In genomic region chr11:103294516-103294915, GRCh38 we compare ENCODE assay signal across 22 cellular contexts.
"Had no signal": no experiment of that assay in that cellular context is flagged by ENCODE, and none has a peak within 500 bp of the region (broad histone marks: within the 10 kb centered on the region; RNA-seq: fewer than 3 reads in every experiment).

No MANE protein-coding gene starts in this region.

- ATAC-seq: activated CD8-positive, alpha-beta T cell treated with anti-CD3 and anti-CD28 coated beads for 36 hours; activated naive CD4-positive, alpha-beta T cell treated with anti-CD3 and anti-CD28 coated beads, Interleukin-2, amount 50 U/mL, for 72 hours; effector memory CD8-positive, alpha-beta T cell; left lung; natural killer cell; stimulated activated naive B cell treated with anti-CD40 and anti-IgM and Interleukin-4, amounts not matched to agents 10 μg/mL and 1 μg/mL and 100 μg/mL, for 72 hours; T-helper 17 cell had no signal

- H3K36me3 ChIP-seq: colonic mucosa, transverse colon, uterus, WERI-Rb-1 had no signal

- DNase-seq: activated CD4-positive, alpha-beta T cell treated with anti-CD3 and anti-CD28 coated beads, Interleukin-2, amount 10 ng/mL, durations not matched to agents 7 days and 5 days; activated CD4-positive, CD25-positive, alpha-beta regulatory T cell treated with anti-CD3 and anti-CD28 coated beads, Interleukin-2, amount 50 U/mL, for 72 hours; activated CD8-positive, alpha-beta T cell treated with anti-CD3 and anti-CD28 coated beads for 36 hours; activated gamma-delta T cell treated with Interleukin-2 at 50 U/mL for 16 hours; aorta; colonic mucosa; dorsolateral prefrontal cortex; effector memory CD8-positive, alpha-beta T cell; left lung; natural killer cell; retina; sigmoid colon; stimulated activated CD4-positive, alpha-beta T cell treated with anti-CD3 and anti-CD28 coated beads, Interleukin-2, amount 100 ng/mL, for 48 hours; stimulated activated CD8-positive, alpha-beta memory T cell treated with anti-CD3 and anti-CD28 coated beads, Interleukin-4, amount 100 ng/mL, for 48 hours; stimulated activated naive B cell treated with anti-CD40 and anti-IgM and Interleukin-4, amounts not matched to agents 10 μg/mL and 1 μg/mL and 100 μg/mL, for 72 hours; T-helper 17 cell; transverse colon; uterus; WERI-Rb-1 had no signal

- H3K9me3 ChIP-seq: colonic mucosa had no signal

- H3K27me3 ChIP-seq: colonic mucosa, dorsolateral prefrontal cortex, esophagus muscularis mucosa, left lung, sigmoid colon, transverse colon, uterus had no signal

- H3K4me1 ChIP-seq: colonic mucosa, esophagus muscularis mucosa, left lung, sigmoid colon, transverse colon, uterus had no signal

- H3K27ac ChIP-seq: colonic mucosa, dorsolateral prefrontal cortex, esophagus muscularis mucosa, left lung, sigmoid colon, transverse colon, uterus, WERI-Rb-1 had no signal

- H3K4me3 ChIP-seq: colonic mucosa, dorsolateral prefrontal cortex, esophagus muscularis mucosa, left lung, lung, sigmoid colon, transverse colon, uterus had no signal
